ENCODE assay signal across 18 cellular contexts in genomic region chr5:95887977-95888376, GRCh38.
DNase-seq lines count a peak whose midpoint lies in the region; ATAC-seq and TF ChIP-seq lines count a peak whose summit lies in the region.
"Had no signal": no experiment of that assay in that cellular context is flagged by ENCODE, and none has a peak within 500 bp of the region (broad histone marks: within the 10 kb centered on the region; RNA-seq: fewer than 3 reads in every experiment).

No MANE protein-coding gene starts in this region.

- no peak for TF ChIP-seq CTCF in HFFc6 (IDR thresholded peaks at IDR 0.05)
- no peak for TF ChIP-seq CTCF in WTC11 (IDR thresholded peaks at IDR 0.05)
- TF ChIP-seq CTCF in endothelial cell (IDR thresholded peaks at IDR 0.05; ENCODE audit: unreplicated experiment) = no peak

- DNase-seq in COLO668 (lab: John Stamatoyannopoulos, UW; ENCODE audit: unreplicated experiment) (peak; percentile 48), HFFc6 (no peak), WTC11 (ENCODE audit: low spot score) (no peak), memory B cell (ENCODE audit: low spot score in 2 of 2) (no peak), NCI-H146 (lab: John Stamatoyannopoulos, UW) (no peak), endothelial cell (ENCODE audit: low spot score) (no peak)
- DNase-seq: AML-193, DMS79, KG1, NCI-H1048, NCI-H1436 treated with DMSO at 0.1 percent for 48 hours, NCI-H2081, NCI-H510A, Right ventricle myocardium superior had no signal

- ATAC-seq in WTC11 (no peak), memory B cell (ENCODE audit: low read depth) (no peak), HG03521 (IDR thresholded peaks at IDR 0.05; ENCODE audit: unreplicated experiment) (no peak), GM21576 (IDR thresholded peaks at IDR 0.05; ENCODE audit: unreplicated experiment) (no peak)
- ATAC-seq: GM23338 had no signal

- H3K4me3 Mint-ChIP-seq in HFFc6 (peak overlapping the region; percentile 51; the same call in 1 of the 2 replicates), WTC11 (no peak overlapping the region), memory B cell (no peak overlapping the region), endothelial cell (ENCODE audit: unreplicated experiment) (no peak overlapping the region)
- H3K4me3 Mint-ChIP-seq: CD14-positive monocyte, GM23338 had no signal

- H3K4me1 Mint-ChIP-seq in HFFc6 (ENCODE audit: low read depth) = peaks cover 86% of the 10 kb centered on the region
- no peaks in the 10 kb centered on the region for H3K4me1 Mint-ChIP-seq in WTC11
- H3K4me1 Mint-ChIP-seq in memory B cell = peaks cover 11% of the 10 kb centered on the region
- H3K4me1 Mint-ChIP-seq in endothelial cell (ENCODE audit: unreplicated experiment) = peaks cover 4% of the 10 kb centered on the region
- H3K4me1 Mint-ChIP-seq: GM23338 had no signal

- POLR2A ChIA-PET in WTC11 (lab: Charles Lee) = no interaction called here

- CTCF ChIA-PET in WTC11 (lab: Charles Lee) = no interaction called here

- H3K27me3 Mint-ChIP-seq in HFFc6 (ENCODE audit: insufficient read depth) (peaks cover 65% of the 10 kb centered on the region), WTC11 (ENCODE audit: low read depth) (no peaks in the 10 kb centered on the region), memory B cell (no peaks in the 10 kb centered on the region), endothelial cell (ENCODE audit: unreplicated experiment) (peaks cover 2% of the 10 kb centered on the region)

- H3K36me3 Mint-ChIP-seq in HFFc6 (ENCODE audit: low read depth) (peaks cover 76% of the 10 kb centered on the region), WTC11 (no peaks in the 10 kb centered on the region), memory B cell (peaks cover 10% of the 10 kb centered on the region), endothelial cell (ENCODE audit: low read depth, unreplicated experiment) (no peaks in the 10 kb centered on the region)

- peaks cover 20% of the 10 kb centered on the region for H3K9me3 Mint-ChIP-seq in HFFc6
- no peaks in the 10 kb centered on the region for H3K9me3 Mint-ChIP-seq in WTC11
- no peaks in the 10 kb centered on the region for H3K9me3 Mint-ChIP-seq in memory B cell
- no peaks in the 10 kb centered on the region for H3K9me3 Mint-ChIP-seq in endothelial cell (ENCODE audit: unreplicated experiment)
- H3K9me3 Mint-ChIP-seq: CD14-positive monocyte, GM23338 had no signal

- peak overlapping the region; percentile 55 for H3K27ac Mint-ChIP-seq in HFFc6
- no peak overlapping the region for H3K27ac Mint-ChIP-seq in WTC11
- H3K27ac Mint-ChIP-seq in memory B cell = peak overlapping the region; percentile 36
- no peak overlapping the region for H3K27ac Mint-ChIP-seq in endothelial cell (ENCODE audit: unreplicated experiment)
- H3K27ac Mint-ChIP-seq: CD14-positive monocyte, GM23338 had no signal

TF ChIP-seq in WTC11, 78 proteins besides CTCF, POLR2A, EP300 and RAD21:
- TF ChIP-seq GABPB1 (CRISPR knock-in tag; IDR thresholded peaks at IDR 0.05) (0 out of 2 replicates have a peak, but pooled peaks have one; percentile 22), SMAD3 (CRISPR knock-in tag; IDR thresholded peaks at IDR 0.05; ENCODE audit: borderline replicate concordance) (no peak)

Comparison
In these comparisons a context has a peak if more than half of its experiments do, and no peak if none do; other contexts are left out.
1. H3K27ac Mint-ChIP-seq: peak in HFFc6 (single experiment) and memory B cell (single experiment); none in WTC11 (single experiment) and endothelial cell (single experiment).